ENCODE assay signal across 1 cellular context in genomic region chrX:40870982-40871381, GRCh38.
TF ChIP-seq lines count a peak whose summit lies in the region.

No MANE protein-coding gene starts in this region.

TF ChIP-seq in GM12878, 131 proteins besides CTCF, POLR2A, EP300 and RAD21:
- peak; percentile 96 for TF ChIP-seq ZNF217 (IDR thresholded peaks at IDR 0.05)
- peak; percentile 92; the same call in 1 of the 2 replicates for TF ChIP-seq SMARCA5 (IDR thresholded peaks at IDR 0.05)
